Comparison of ENCODE assay signal across 1 cellular context in genomic region chr2:178414266-178415247, GRCh38.
A peak's percentile ranks its signal among the peaks of the same experiment; 100 is the strongest.
TF ChIP-seq lines count a peak whose summit lies in the region.

No MANE protein-coding gene starts in this region.

TF ChIP-seq in K562, 482 proteins besides CTCF, POLR2A, EP300 and RAD21 (continued from another document and continues in another):
- TF ChIP-seq AFF1 (IDR thresholded peaks at IDR 0.05; ENCODE audit: low read depth in 1 of 2, partially characterized antibody in 2 of 2) (peak; percentile 51 to 52), ARID3B (CRISPR knock-in tag; IDR thresholded peaks at IDR 0.05; ENCODE audit: borderline replicate concordance) (no peak), ZKSCAN8 (CRISPR knock-in tag; IDR thresholded peaks at IDR 0.05) (peak; percentile 33; the same call in 1 of the 2 replicates), MED1 (CRISPR knock-in tag; IDR thresholded peaks at IDR 0.05; ENCODE audit: borderline replicate concordance) (no peak), ESRRB (CRISPR knock-in tag; IDR thresholded peaks at IDR 0.05; ENCODE audit: borderline replicate concordance) (no peak), NCOR1 (IDR thresholded peaks at IDR 0.05) (peak; percentile 67), FOXA1 (IDR thresholded peaks at IDR 0.05; ENCODE audit: borderline replicate concordance) (no peak), MEIS2 (IDR thresholded peaks at IDR 0.05; ENCODE audit: partially characterized antibody) (no peak), MLLT1 (IDR thresholded peaks at IDR 0.05) (peak; percentile 32 to 94; a peak in 3 of 4 replicates), FOSL1 (tag; conservative IDR thresholded peaks at IDR 0.05) (peak; percentile 9; the same call in 1 of the 2 replicates), CREB1 (IDR thresholded peaks at IDR 0.05) (peak; percentile 47), CREB1 (CRISPR knock-in tag; IDR thresholded peaks at IDR 0.05) (peak; percentile 68; the same call in 1 of the 2 replicates), TSC22D4 (tag; IDR thresholded peaks at IDR 0.05) (no peak), POLR2B (IDR thresholded peaks at IDR 0.05; ENCODE audit: low read depth, partially characterized antibody) (peak; percentile 41), ZNF224 (CRISPR knock-in tag; IDR thresholded peaks at IDR 0.05) (no peak), SETDB1 (IDR thresholded peaks at IDR 0.05; ENCODE audit: low read length) (no peak), ZBTB2 (IDR thresholded peaks at IDR 0.05) (peak; percentile 57; the same call in 1 of the 2 replicates), POLR2G (IDR thresholded peaks at IDR 0.05; ENCODE audit: low read depth, low read length) (peak; percentile 47), OTX1 (CRISPR knock-in tag; IDR thresholded peaks at IDR 0.05) (no peak), ATF2 (CRISPR knock-in tag; IDR thresholded peaks at IDR 0.05) (no peak), TFAP4 (CRISPR knock-in tag; IDR thresholded peaks at IDR 0.05; ENCODE audit: borderline replicate concordance) (peak; percentile 78; the same call in 1 of the 2 replicates), E4F1 (CRISPR knock-in tag; IDR thresholded peaks at IDR 0.05; ENCODE audit: borderline replicate concordance) (no peak; the same call in 1 of the 2 replicates), CHD7 (IDR thresholded peaks at IDR 0.05; ENCODE audit: low read depth, low read length) (no peak), SLC30A9 (CRISPR knock-in tag; IDR thresholded peaks at IDR 0.05) (no peak), CBX1 (IDR thresholded peaks at IDR 0.05; ENCODE audit: low read depth) (peak; percentile 24; the same call in 1 of the 2 replicates)
